In genomic region chr20:57881466-57882405, GRCh38 we compare ENCODE assay signal across 25 cellular contexts.
DNase-seq lines count a peak whose midpoint lies in the region; ATAC-seq lines count a peak whose summit lies in the region.
"Had no signal": no experiment of that assay in that cellular context is flagged by ENCODE, and none has a peak within 500 bp of the region (broad histone marks: within the 10 kb centered on the region; RNA-seq: fewer than 3 reads in every experiment).

No MANE protein-coding gene starts in this region.

- no peak for ATAC-seq in activated CD4-positive, alpha-beta T cell treated with anti-CD3 and anti-CD28 coated beads for 36 hours
- ATAC-seq: GM12878, heart right ventricle, lower lobe of right lung had no signal

- no peak overlapping the region for H3K4me3 ChIP-seq in skin epidermis
- H3K4me3 ChIP-seq: breast epithelium, GM12878, heart right ventricle, lower lobe of right lung, ovary, uterus had no signal

- intact Hi-C loops in activated CD4-positive, alpha-beta T cell treated with anti-CD3 and anti-CD28 coated beads for 36 hours (cut with DNase I, micrococcal nuclease), result no loop called here

- H3K4me3 Mint-ChIP-seq in activated CD4-positive, alpha-beta T cell treated with anti-CD3 and anti-CD28 coated beads for 36 hours, result no peak overlapping the region
- H3K4me3 Mint-ChIP-seq: activated CD4-positive, alpha-beta T cell treated with anti-CD3 and anti-CD28 coated beads, Interleukin-2, amount 10 ng/mL, durations not matched to agents 24 days and 14 days had no signal

- POLR2A ChIA-PET in activated CD4-positive, alpha-beta T cell treated with anti-CD3 and anti-CD28 coated beads for 36 hours (lab: Charles Lee), result interaction anchor here (0.5 kb wide), 1 partner anchor 30 kb away, joined by 3 read pairs; no protein-coding TSS in a partner anchor

- no peaks in the 10 kb centered on the region for H3K9me3 Mint-ChIP-seq in activated CD4-positive, alpha-beta T cell treated with anti-CD3 and anti-CD28 coated beads for 36 hours (ENCODE audit: low read depth)
- H3K9me3 Mint-ChIP-seq: activated CD4-positive, alpha-beta T cell treated with anti-CD3 and anti-CD28 coated beads, Interleukin-2, amount 10 ng/mL, durations not matched to agents 24 days and 14 days had no signal

- DNase-seq in NCI-H1694 treated with DMSO at 0.1 percent for 48 hours (lab: John Stamatoyannopoulos, UW) (peak; percentile 11), NCI-H1694 (lab: John Stamatoyannopoulos, UW) (no peak), NCI-H146 treated with DMSO at 0.1 percent for 48 hours (lab: John Stamatoyannopoulos, UW; ENCODE audit: unreplicated experiment) (peak; percentile 17), fibroblast of gingiva (ENCODE audit: low read depth) (peak; percentile 14), COLO668 (lab: John Stamatoyannopoulos, UW; ENCODE audit: unreplicated experiment) (no peak), NCI-H446 (lab: John Stamatoyannopoulos, UW) (no peak)
- no peak for DNase-seq in activated CD4-positive, alpha-beta T cell treated with anti-CD3 and anti-CD28 coated beads for 36 hours
- DNase-seq: 8988T; activated CD4-positive, alpha-beta T cell treated with anti-CD3 and anti-CD28 coated beads, Interleukin-2, amount 10 ng/mL, durations not matched to agents 24 days and 14 days; activated effector memory CD4-positive, alpha-beta T cell treated with Interleukin-2 at 50 U/mL for 16 hours; GF-D8; heart right ventricle; lower lobe of right lung; NCI-H1105 treated with DMSO at 0.1 percent for 48 hours; NCI-H774; ovary; right cardiac atrium; SHP77; substantia nigra; T-helper 1 cell; uterus had no signal

- CTCF ChIA-PET in activated CD4-positive, alpha-beta T cell treated with anti-CD3 and anti-CD28 coated beads for 36 hours (lab: Charles Lee), result no interaction called here

- no peaks in the 10 kb centered on the region for H3K36me3 Mint-ChIP-seq in activated CD4-positive, alpha-beta T cell treated with anti-CD3 and anti-CD28 coated beads for 36 hours (ENCODE audit: low read depth)

- no peaks in the 10 kb centered on the region for H3K4me1 Mint-ChIP-seq in activated CD4-positive, alpha-beta T cell treated with anti-CD3 and anti-CD28 coated beads for 36 hours
- H3K4me1 Mint-ChIP-seq: activated CD4-positive, alpha-beta T cell treated with anti-CD3 and anti-CD28 coated beads, Interleukin-2, amount 10 ng/mL, durations not matched to agents 24 days and 14 days had no signal

- H3K27me3 Mint-ChIP-seq in activated CD4-positive, alpha-beta T cell treated with anti-CD3 and anti-CD28 coated beads for 36 hours, result no peaks in the 10 kb centered on the region

- H3K27ac Mint-ChIP-seq in activated CD4-positive, alpha-beta T cell treated with anti-CD3 and anti-CD28 coated beads for 36 hours, result no peak overlapping the region
- H3K27ac Mint-ChIP-seq: activated CD4-positive, alpha-beta T cell treated with anti-CD3 and anti-CD28 coated beads, Interleukin-2, amount 10 ng/mL, durations not matched to agents 24 days and 14 days had no signal

- H3K27ac ChIP-seq in skin epidermis, result peak overlapping the region in 11 of 21 experiments; percentile 9 to 83 (median 61)
- H3K27ac ChIP-seq: breast epithelium, C4-2B, lower lobe of right lung, ovary had no signal

Comparison
In these comparisons a context has a peak if more than half of its experiments do, and no peak if none do; other contexts are left out.
1. DNase-seq: peak in NCI-H1694 treated with DMSO at 0.1 percent for 48 hours (single experiment), NCI-H146 treated with DMSO at 0.1 percent for 48 hours (single experiment) and fibroblast of gingiva (single experiment); none in NCI-H1694 (single experiment), COLO668 (single experiment), activated CD4-positive, alpha-beta T cell treated with anti-CD3 and anti-CD28 coated beads for 36 hours (single experiment) and NCI-H446 (0 of 2).